ENCODE assay signal across 19 cellular contexts in the genomic region with DNA sequence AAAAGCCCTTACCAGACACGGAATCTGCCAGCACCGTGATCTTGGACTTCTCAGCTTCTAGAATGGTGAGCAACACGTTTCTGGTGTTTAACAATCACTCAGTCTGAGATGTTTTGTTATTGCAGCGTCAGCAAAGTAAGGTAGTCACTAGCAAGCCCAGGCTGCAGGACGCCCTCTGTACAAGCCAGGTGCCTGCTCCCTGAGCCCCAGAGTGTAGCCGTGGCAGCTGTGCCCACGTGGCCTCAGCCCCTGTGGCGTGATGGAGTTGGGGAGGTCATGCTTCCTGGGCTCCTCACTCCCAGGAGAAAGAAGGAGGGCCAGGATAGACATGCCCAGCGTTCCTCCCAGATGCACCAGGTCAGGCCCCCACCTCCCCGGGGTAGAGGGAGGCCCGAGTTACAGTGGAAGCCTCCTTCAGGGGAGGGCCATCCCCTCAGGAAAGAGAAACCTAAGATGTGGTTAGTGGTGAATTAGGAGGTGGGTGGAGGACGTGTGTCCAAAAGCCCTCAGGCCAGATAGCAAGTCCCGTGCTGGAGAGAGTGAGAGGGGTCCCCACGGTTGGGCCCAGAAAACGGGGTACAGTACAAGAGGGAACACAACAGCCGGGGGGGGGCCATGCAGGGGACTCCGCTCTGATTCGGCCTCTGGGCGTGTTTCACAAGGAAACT.
"Had no signal": no experiment of that assay in that cellular context is flagged by ENCODE, and none has a peak within 500 bp of the region (broad histone marks: within the 10 kb centered on the region; RNA-seq: fewer than 3 reads in every experiment).

No MANE protein-coding gene starts in this region.

- H3K27ac Mint-ChIP-seq: activated naive CD8-positive, alpha-beta T cell treated with anti-CD3 and anti-CD28 coated beads, Interleukin-2, amount 10 ng/mL, durations not matched to agents 7 days and 5 days; dendritic cell treated with granulocyte-macrophage colony-stimulating factor and Interleukin-4, amounts not matched to agents 40 ng/mL and 50 ng/mL, for 4 days; immature natural killer cell had no signal

- H3K9me3 Mint-ChIP-seq: dendritic cell treated with granulocyte-macrophage colony-stimulating factor and Interleukin-4, amounts not matched to agents 40 ng/mL and 50 ng/mL, for 4 days; immature natural killer cell; neural crest cell had no signal

- H3K9ac ChIP-seq: parathyroid adenoma had no signal

- H3K4me3 Mint-ChIP-seq: activated naive CD8-positive, alpha-beta T cell treated with anti-CD3 and anti-CD28 coated beads, Interleukin-2, amount 10 ng/mL, durations not matched to agents 7 days and 5 days; dendritic cell treated with granulocyte-macrophage colony-stimulating factor and Interleukin-4, amounts not matched to agents 40 ng/mL and 50 ng/mL, for 4 days; immature natural killer cell; neural crest cell had no signal

- H3K27ac ChIP-seq: brain microvascular endothelial cell, parathyroid adenoma, SK-N-MC, skin epidermis, tibial nerve, VCaP had no signal

- H3K27me3 ChIP-seq: brain microvascular endothelial cell had no signal

- H3K4me1 Mint-ChIP-seq: immature natural killer cell had no signal

- H3K9me3 ChIP-seq: tibial nerve had no signal

- H3K4me3 ChIP-seq: SK-N-MC, skin epidermis, tibial nerve had no signal

- H3K36me3 Mint-ChIP-seq: immature natural killer cell had no signal

- DNase-seq: activated CD4-positive, alpha-beta T cell treated with anti-CD3 and anti-CD28 coated beads, Interleukin-2, amount 50 U/mL, for 48 hours; activated gamma-delta T cell; activated naive CD8-positive, alpha-beta T cell treated with anti-CD3 and anti-CD28 coated beads, Interleukin-2, amount 10 ng/mL, durations not matched to agents 7 days and 5 days; activated T-cell treated with anti-CD3 and anti-CD28 coated beads, Interleukin-2, amount 50 U/mL, for 48 hours; brain microvascular endothelial cell; cerebellar nuclear complex; immature natural killer cell; stimulated activated CD4-positive, alpha-beta T cell treated with anti-CD3 and anti-CD28 coated beads, Interleukin-15, amount 100 ng/mL, for 24 hours; stimulated activated CD4-positive, alpha-beta T cell treated with anti-CD3 and anti-CD28 coated beads, Interleukin-4, amount 100 ng/mL, for 1 hour; stimulated activated naive CD4-positive, alpha-beta T cell; substantia nigra; T1000 had no signal

- H3K36me3 ChIP-seq: brain microvascular endothelial cell, tibial nerve had no signal

- H3K4me1 ChIP-seq: parathyroid adenoma had no signal
